In genomic region chr11:71812529-71812928, GRCh38 we compare ENCODE assay signal across 17 cellular contexts. TPM values are rescaled to one million over a fixed set of nuclear protein-coding genes. Genes with fewer than 3 reads are reported as not detected.
DNase-seq lines count a peak whose midpoint lies in the region; ATAC-seq and TF ChIP-seq lines count a peak whose summit lies in the region.
"Not testable (repeated sequence)": the region's sequence is repeated elsewhere in the genome, so short reads cannot be mapped to it uniquely, and the experiment has no call there.
"Had no signal": no experiment of that assay in that cellular context is flagged by ENCODE, and none has a peak within 500 bp of the region (broad histone marks: within the 10 kb centered on the region; RNA-seq: fewer than 3 reads in every experiment).

No MANE protein-coding gene starts in this region.

- not testable (repeated sequence) for H3K4me1 ChIP-seq in HCT116 (ENCODE audit: control insufficient read depth in 1 of 2, insufficient read depth in 2 of 2, low read length in 2 of 2)

- RAD21 ChIA-PET in HCT116 (lab: Charles Lee; ENCODE audit: low non-redundant PET in 1 of 2, low total read pairs in 2 of 2, uncharacterized antibody in 2 of 2, unreplicated experiment in 2 of 2), result not testable (repeated sequence)

- not testable (repeated sequence) for TF ChIP-seq RAD21 in HCT116 (IDR thresholded peaks at IDR 0.05; ENCODE audit: low read depth)

- POLR2A ChIA-PET in CD4-positive, alpha-beta T cell (lab: Charles Lee), result interaction anchor here (1.6 kb wide), 1 partner anchor 12 kb away, joined by 6 read pairs; no protein-coding TSS in a partner anchor
- POLR2A ChIA-PET in HCT116 (lab: Charles Lee); MCF 10A (lab: Yijun Ruan, JAX): not testable (repeated sequence)

- BruUV-seq in HCT116 (replicated peaks; lab: Mats Ljungman, UMichigan), result TSS peak; percentile 45
- BruUV-seq in MCF 10A (replicated peaks; lab: Mats Ljungman, UMichigan), result not testable (repeated sequence)

- CTCF ChIA-PET in CD4-positive, alpha-beta T cell (lab: Charles Lee), result interaction anchor here (2.3 kb wide), 1 partner anchor 12 kb away, joined by 14 read pairs; no protein-coding TSS in a partner anchor
- CTCF ChIA-PET in HCT116 (lab: Charles Lee), result not testable (repeated sequence)
- CTCF ChIA-PET in MCF 10A (lab: Yijun Ruan, JAX), result interaction anchor here (0.5 to 1.6 kb wide), 3 partner anchors 18 to 1743 kb away, joined by 3 to 10 read pairs (median 4); no protein-coding TSS in a partner anchor

- not testable (repeated sequence) for H3K9me3 ChIP-seq in CD4-positive, alpha-beta T cell (ENCODE audit: control insufficient read depth, low read length); HCT116 (ENCODE audit: control insufficient read depth in 1 of 2, insufficient read depth in 1 of 2, low read depth in 1 of 2, low read length in 2 of 2)

- not testable (repeated sequence) for H3K9me3 Mint-ChIP-seq in CD4-positive, alpha-beta T cell; T-helper 2 cell treated with Interferon-gamma antibody and Interleukin-4, amounts not matched to agents 5 μg/mL and 100 μg/mL, for 36 hours; activated T-helper 2 cell treated with anti-CD3 and anti-CD28 coated beads, Interferon-gamma antibody, Interleukin-2, Interleukin-4, amounts not matched to agents 10 μg/mL and 5 μg/mL and 100 μg/mL, durations not matched to agents 14 hours and 24 hours and 36 hours; MCF 10A (ENCODE audit: unreplicated experiment); natural killer cell treated with Interleukin-12 subunit alpha and Interleukin-12 subunit beta and Interleukin-15 and Interleukin-18, amount 100 ng/mL, for 72 hours; stimulated activated naive CD8-positive, alpha-beta T cell treated with anti-CD3 and anti-CD28 coated beads, Interleukin-15, Interleukin-2, amounts not matched to agents 100 ng/mL and 50 ng/mL, for 24 hours

- not testable (repeated sequence) for H3K9me2 ChIP-seq in HCT116 (ENCODE audit: insufficient read depth)

- not testable (repeated sequence) for H4K20me1 ChIP-seq in HCT116 (ENCODE audit: insufficient read depth)

- H3K9ac ChIP-seq in HCT116 (ENCODE audit: low read length), result not testable (repeated sequence)

- H3K4me3 ChIP-seq in HCT116 (replicated peaks in 1 of 2; ENCODE audit: low read depth in 1 of 2, low read length in 2 of 2), result not testable (repeated sequence)

- peak overlapping the region; percentile 65 for H3K4me3 Mint-ChIP-seq in CD4-positive, alpha-beta T cell
- peak overlapping the region; percentile 73 for H3K4me3 Mint-ChIP-seq in T-helper 2 cell treated with Interferon-gamma antibody and Interleukin-4, amounts not matched to agents 5 μg/mL and 100 μg/mL, for 36 hours
- H3K4me3 Mint-ChIP-seq in activated T-helper 2 cell treated with anti-CD3 and anti-CD28 coated beads, Interferon-gamma antibody, Interleukin-2, Interleukin-4, amounts not matched to agents 10 μg/mL and 5 μg/mL and 100 μg/mL, durations not matched to agents 14 hours and 24 hours and 36 hours (ENCODE audit: low read depth), result peak overlapping the region; percentile 75
- H3K4me3 Mint-ChIP-seq in MCF 10A (ENCODE audit: unreplicated experiment), result peak overlapping the region; percentile 58
- H3K4me3 Mint-ChIP-seq in natural killer cell treated with Interleukin-12 subunit alpha and Interleukin-12 subunit beta and Interleukin-15 and Interleukin-18, amount 100 ng/mL, for 72 hours, result peak overlapping the region; percentile 88
- peak overlapping the region; percentile 81 for H3K4me3 Mint-ChIP-seq in stimulated activated naive CD8-positive, alpha-beta T cell treated with anti-CD3 and anti-CD28 coated beads, Interleukin-15, Interleukin-2, amounts not matched to agents 100 ng/mL and 50 ng/mL, for 24 hours

- H3K79me2 ChIP-seq in HCT116 (ENCODE audit: insufficient read depth, low read length), result not testable (repeated sequence)

- peak overlapping the region; percentile 36 for H3K27ac Mint-ChIP-seq in CD4-positive, alpha-beta T cell
- H3K27ac Mint-ChIP-seq in T-helper 2 cell treated with Interferon-gamma antibody and Interleukin-4, amounts not matched to agents 5 μg/mL and 100 μg/mL, for 36 hours; activated T-helper 2 cell treated with anti-CD3 and anti-CD28 coated beads, Interferon-gamma antibody, Interleukin-2, Interleukin-4, amounts not matched to agents 10 μg/mL and 5 μg/mL and 100 μg/mL, durations not matched to agents 14 hours and 24 hours and 36 hours; MCF 10A (ENCODE audit: low read depth, unreplicated experiment); stimulated activated naive CD8-positive, alpha-beta T cell treated with anti-CD3 and anti-CD28 coated beads, Interleukin-15, Interleukin-2, amounts not matched to agents 100 ng/mL and 50 ng/mL, for 24 hours: not testable (repeated sequence)
- peak overlapping the region; percentile 61 to 80 for H3K27ac Mint-ChIP-seq in natural killer cell treated with Interleukin-12 subunit alpha and Interleukin-12 subunit beta and Interleukin-15 and Interleukin-18, amount 100 ng/mL, for 72 hours

- intact Hi-C loops in CD4-positive, alpha-beta T cell (cut with DNase I, micrococcal nuclease); HCT116 (cut with micrococcal nuclease); activated T-helper 2 cell treated with anti-CD3 and anti-CD28 coated beads, Interferon-gamma antibody, Interleukin-2, Interleukin-4, amounts not matched to agents 10 μg/mL and 5 μg/mL and 100 μg/mL, durations not matched to agents 14 hours and 24 hours and 36 hours (cut with micrococcal nuclease); MCF 10A (cut with micrococcal nuclease): not testable (repeated sequence)

- H3K4me1 Mint-ChIP-seq in CD4-positive, alpha-beta T cell (ENCODE audit: low read depth); T-helper 2 cell treated with Interferon-gamma antibody and Interleukin-4, amounts not matched to agents 5 μg/mL and 100 μg/mL, for 36 hours (ENCODE audit: low read depth); activated T-helper 2 cell treated with anti-CD3 and anti-CD28 coated beads, Interferon-gamma antibody, Interleukin-2, Interleukin-4, amounts not matched to agents 10 μg/mL and 5 μg/mL and 100 μg/mL, durations not matched to agents 14 hours and 24 hours and 36 hours (ENCODE audit: low read depth); natural killer cell treated with Interleukin-12 subunit alpha and Interleukin-12 subunit beta and Interleukin-15 and Interleukin-18, amount 100 ng/mL, for 72 hours (ENCODE audit: low read depth in 2 of 2); stimulated activated naive CD8-positive, alpha-beta T cell treated with anti-CD3 and anti-CD28 coated beads, Interleukin-15, Interleukin-2, amounts not matched to agents 100 ng/mL and 50 ng/mL, for 24 hours (ENCODE audit: low read depth): not testable (repeated sequence)
- H3K4me1 Mint-ChIP-seq in MCF 10A (ENCODE audit: insufficient read depth, unreplicated experiment), result peaks cover 11% of the 10 kb centered on the region

- not testable (repeated sequence) for H3K27ac ChIP-seq in CD4-positive, alpha-beta T cell (ENCODE audit: low read depth, low read length); HCT116 (ENCODE audit: low read depth, low read length)

- H2AFZ ChIP-seq in HCT116 (ENCODE audit: low read depth, low read length, poor library complexity, severe bottlenecking), result not testable (repeated sequence)

- not testable (repeated sequence) for H3K36me3 Mint-ChIP-seq in CD4-positive, alpha-beta T cell (ENCODE audit: low read depth); T-helper 2 cell treated with Interferon-gamma antibody and Interleukin-4, amounts not matched to agents 5 μg/mL and 100 μg/mL, for 36 hours (ENCODE audit: low read depth); activated T-helper 2 cell treated with anti-CD3 and anti-CD28 coated beads, Interferon-gamma antibody, Interleukin-2, Interleukin-4, amounts not matched to agents 10 μg/mL and 5 μg/mL and 100 μg/mL, durations not matched to agents 14 hours and 24 hours and 36 hours (ENCODE audit: low read depth); MCF 10A (ENCODE audit: insufficient read depth, unreplicated experiment); natural killer cell treated with Interleukin-12 subunit alpha and Interleukin-12 subunit beta and Interleukin-15 and Interleukin-18, amount 100 ng/mL, for 72 hours; stimulated activated naive CD8-positive, alpha-beta T cell treated with anti-CD3 and anti-CD28 coated beads, Interleukin-15, Interleukin-2, amounts not matched to agents 100 ng/mL and 50 ng/mL, for 24 hours (ENCODE audit: low read depth)

- not testable (repeated sequence) for TF ChIP-seq CTCF in CD4-positive, alpha-beta T cell (IDR thresholded peaks at IDR 0.05); HCT116 (IDR thresholded peaks at IDR 0.05 in 2 of 3, conservative IDR thresholded peaks at IDR 0.05 in 1 of 3; ENCODE audit: borderline replicate concordance in 1 of 3, insufficient read depth in 1 of 3, low read depth in 2 of 3, low read length in 2 of 3); MCF 10A (IDR thresholded peaks at IDR 0.05; ENCODE audit: unreplicated experiment)

- H3K4me2 ChIP-seq in HCT116 (ENCODE audit: low read length), result not testable (repeated sequence)

- not testable (repeated sequence) for TF ChIP-seq POLR2A in HCT116 (IDR thresholded peaks at IDR 0.05; ENCODE audit: borderline replicate concordance, extremely low read depth, insufficient read depth, insufficient read length)

- not testable (repeated sequence) for ATAC-seq in CD4-positive, alpha-beta T cell (ENCODE audit: poor library complexity); HCT116; natural killer cell treated with Interleukin-12 subunit alpha and Interleukin-12 subunit beta and Interleukin-15 and Interleukin-18, amount 100 ng/mL, for 72 hours

- H3K27me3 ChIP-seq in CD4-positive, alpha-beta T cell (ENCODE audit: control insufficient read depth, insufficient read depth, low read length); HCT116 (ENCODE audit: insufficient read depth, low read length): not testable (repeated sequence)

- DNase-seq in CD4-positive, alpha-beta T cell; HCT116 (ENCODE audit: low read depth, low spot score); T-helper 2 cell treated with Interferon-gamma antibody and Interleukin-4, amounts not matched to agents 5 μg/mL and 100 μg/mL, for 36 hours (ENCODE audit: low spot score); activated T-helper 2 cell treated with anti-CD3 and anti-CD28 coated beads, Interferon-gamma antibody, Interleukin-2, Interleukin-4, amounts not matched to agents 10 μg/mL and 5 μg/mL and 100 μg/mL, durations not matched to agents 14 hours and 24 hours and 36 hours (ENCODE audit: low spot score); natural killer cell treated with Interleukin-12 subunit alpha and Interleukin-12 subunit beta and Interleukin-15 and Interleukin-18, amount 100 ng/mL, for 72 hours (ENCODE audit: low spot score): not testable (repeated sequence)
- DNase-seq in MCF 10A (ENCODE audit: unreplicated experiment) (peak; percentile 11), fibroblast of peridontal ligament (ENCODE audit: extremely low read depth) (peak; percentile 37)

- H3K27me3 Mint-ChIP-seq in CD4-positive, alpha-beta T cell; T-helper 2 cell treated with Interferon-gamma antibody and Interleukin-4, amounts not matched to agents 5 μg/mL and 100 μg/mL, for 36 hours (ENCODE audit: low read depth); activated T-helper 2 cell treated with anti-CD3 and anti-CD28 coated beads, Interferon-gamma antibody, Interleukin-2, Interleukin-4, amounts not matched to agents 10 μg/mL and 5 μg/mL and 100 μg/mL, durations not matched to agents 14 hours and 24 hours and 36 hours (ENCODE audit: low read depth); MCF 10A (ENCODE audit: insufficient read depth, unreplicated experiment); natural killer cell treated with Interleukin-12 subunit alpha and Interleukin-12 subunit beta and Interleukin-15 and Interleukin-18, amount 100 ng/mL, for 72 hours; stimulated activated naive CD8-positive, alpha-beta T cell treated with anti-CD3 and anti-CD28 coated beads, Interleukin-15, Interleukin-2, amounts not matched to agents 100 ng/mL and 50 ng/mL, for 24 hours: not testable (repeated sequence)

- H3K36me3 ChIP-seq in HCT116 (ENCODE audit: control insufficient read depth in 1 of 2, insufficient read depth in 2 of 2, low read length in 2 of 2), result not testable (repeated sequence)

RNA-seq across cellular contexts. Expression of gene DEFB108B, which starts 20.5 kb away (rescaled TPM):
- total RNA-seq in CD4-positive, alpha-beta T cell, result not detected
- total RNA-seq in HCT116 (2021; ENCODE audit: unreplicated experiment) (not detected), MCF 10A (2022) (not detected in 2 replicates)
- not detected in 2 replicates for polyA plus RNA-seq in HCT116 (2012)
- total RNA-seq in activated T-helper 2 cell treated with anti-CD3 and anti-CD28 coated beads, Interferon-gamma antibody, Interleukin-2, Interleukin-4, amounts not matched to agents 10 μg/mL and 5 μg/mL and 100 μg/mL, durations not matched to agents 14 hours and 24 hours and 36 hours, result not detected in 2 replicates
- total RNA-seq in natural killer cell treated with Interleukin-12 subunit alpha and Interleukin-12 subunit beta and Interleukin-15 and Interleukin-18, amount 100 ng/mL, for 72 hours, result not detected
- total RNA-seq: breast epithelium, kidney epithelial cell, LHCN-M2, lower lobe of right lung, osteoblast, right atrium auricular region, spleen, thoracic aorta had no signal
- polyA plus RNA-seq: AG04450, spleen had no signal
